8 cellular contexts compared by ENCODE assay signal in the genomic region with DNA sequence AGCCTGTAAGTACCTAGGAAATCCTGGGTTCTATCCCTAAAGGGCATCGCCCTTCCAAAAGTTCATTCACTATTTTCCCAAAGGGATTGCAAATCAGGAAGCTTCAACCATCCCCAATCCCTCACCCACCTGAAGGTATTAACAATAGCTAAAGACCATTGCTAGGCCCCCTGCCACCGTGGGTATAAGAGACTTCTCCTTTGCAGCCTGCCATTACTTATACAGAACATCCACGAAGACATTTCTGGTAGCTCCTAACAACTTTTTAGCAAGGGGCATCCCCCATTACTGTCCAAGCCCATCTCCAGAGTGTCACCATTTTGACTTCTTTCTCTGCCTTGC. TPM values are rescaled to one million over a fixed set of nuclear protein-coding genes. Genes with fewer than 3 reads are reported as not detected.
A peak's percentile ranks its signal among the peaks of the same experiment; 100 is the strongest.
DNase-seq lines count a peak whose midpoint lies in the region; ATAC-seq and TF ChIP-seq lines count a peak whose summit lies in the region.

No MANE protein-coding gene starts in this region.

- H3K36me3 ChIP-seq in iPS-18a (ENCODE audit: control insufficient read depth, low read depth, low read length) (no peaks in the 10 kb centered on the region), subcutaneous abdominal adipose tissue (ENCODE audit: control insufficient read depth in 5 of 5, insufficient read depth in 5 of 5, low read length in 5 of 5) (peaks cover 0 to 4% (median 0%) of the 10 kb centered on the region in 5 donors)

- H3K9me3 ChIP-seq in iPS-18a (ENCODE audit: control insufficient read depth, low read depth, low read length): no peaks in the 10 kb centered on the region
- no peaks in the 10 kb centered on the region for H3K9me3 ChIP-seq in subcutaneous abdominal adipose tissue (ENCODE audit: control insufficient read depth in 5 of 5, low read length in 5 of 5)

- H3K27me3 ChIP-seq in iPS-18a (ENCODE audit: control insufficient read depth, insufficient read depth, low read length) (peaks cover 48% of the 10 kb centered on the region), subcutaneous abdominal adipose tissue (ENCODE audit: control insufficient read depth in 5 of 5, insufficient read depth in 4 of 5, low read length in 5 of 5) (peaks cover 0 to 8% (median 0%) of the 10 kb centered on the region in 5 donors)

- no peak overlapping the region for H3K9ac ChIP-seq in iPS-18a (ENCODE audit: low read length)
- no peak overlapping the region for H3K9ac ChIP-seq in subcutaneous abdominal adipose tissue (ENCODE audit: low read length in 5 of 5)

- peak overlapping the region; percentile 90 for H3K4me3 ChIP-seq in iPS-18a (ENCODE audit: low read length)
- peak overlapping the region in 4 of 5 donors; percentile 40 to 91 (median 84) for H3K4me3 ChIP-seq in subcutaneous abdominal adipose tissue (ENCODE audit: low read depth in 1 of 5, low read length in 5 of 5)

- peak overlapping the region; percentile 53 for H3K27ac Mint-ChIP-seq in activated T-cell treated with anti-CD3 and anti-CD28 coated beads, Interleukin-2, amount 50 U/mL, for 24 hours
- H3K27ac Mint-ChIP-seq in WTC11: no peak overlapping the region

- H3K27me3 Mint-ChIP-seq in activated T-cell treated with anti-CD3 and anti-CD28 coated beads, Interleukin-2, amount 50 U/mL, for 24 hours: peaks cover 26% of the 10 kb centered on the region
- peaks cover 50% of the 10 kb centered on the region for H3K27me3 Mint-ChIP-seq in WTC11 (ENCODE audit: low read depth)

- ATAC-seq in WTC11: no peak

- peaks cover 18% of the 10 kb centered on the region for H3K36me3 Mint-ChIP-seq in activated T-cell treated with anti-CD3 and anti-CD28 coated beads, Interleukin-2, amount 50 U/mL, for 24 hours (ENCODE audit: low read depth)
- H3K36me3 Mint-ChIP-seq in WTC11: no peaks in the 10 kb centered on the region

- H3K4me1 Mint-ChIP-seq in activated T-cell treated with anti-CD3 and anti-CD28 coated beads, Interleukin-2, amount 50 U/mL, for 24 hours (ENCODE audit: low read depth): peaks cover 22% of the 10 kb centered on the region
- H3K4me1 Mint-ChIP-seq in WTC11: peaks cover 10% of the 10 kb centered on the region

- TF ChIP-seq CTCF in WTC11 (IDR thresholded peaks at IDR 0.05): no peak

- H3K4me1 ChIP-seq in iPS-18a (ENCODE audit: control insufficient read depth, low read depth, low read length) (no peaks in the 10 kb centered on the region), subcutaneous abdominal adipose tissue (ENCODE audit: control insufficient read depth in 5 of 5, insufficient read depth in 5 of 5, low read length in 5 of 5) (peaks cover 0 to 18% (median 15%) of the 10 kb centered on the region in 5 donors)

- POLR2A ChIA-PET in WTC11 (lab: Charles Lee): no interaction called here

- H3K4me3 Mint-ChIP-seq in activated T-cell treated with anti-CD3 and anti-CD28 coated beads, Interleukin-2, amount 50 U/mL, for 24 hours: peak overlapping the region; percentile 90
- H3K4me3 Mint-ChIP-seq in WTC11: peak overlapping the region; percentile 79

- DNase-seq in activated T-cell treated with anti-CD3 and anti-CD28 coated beads, Interleukin-2, amount 50 U/mL, for 24 hours: no peak
- DNase-seq in activated T-cell treated with anti-CD3 and anti-CD28 coated beads for 4 hours (no peak), WTC11 (ENCODE audit: low spot score) (no peak), NCI-H2081 treated with DMSO at 0.1 percent for 48 hours (lab: John Stamatoyannopoulos, UW) (no peak), dermis blood vessel endothelial cell (no peak), NCI-H2081 (lab: John Stamatoyannopoulos, UW) (no peak)

- CTCF ChIA-PET in WTC11 (lab: Charles Lee): interaction anchor here (0.7 to 2.8 kb wide), 15 partner anchors 12 to 443 kb away, joined by 3 to 28 read pairs (median 4); a partner anchor contains a TSS

- no peaks in the 10 kb centered on the region for H3K9me3 Mint-ChIP-seq in activated T-cell treated with anti-CD3 and anti-CD28 coated beads, Interleukin-2, amount 50 U/mL, for 24 hours
- no peaks in the 10 kb centered on the region for H3K9me3 Mint-ChIP-seq in WTC11

- H3K27ac ChIP-seq in iPS-18a (ENCODE audit: low read length) (no peak overlapping the region), subcutaneous abdominal adipose tissue (ENCODE audit: low read depth, low read length) (no peak overlapping the region)

TF ChIP-seq in WTC11, 78 proteins besides CTCF, POLR2A, EP300 and RAD21 (continues in another document):
- TF ChIP-seq, protein P1, sequence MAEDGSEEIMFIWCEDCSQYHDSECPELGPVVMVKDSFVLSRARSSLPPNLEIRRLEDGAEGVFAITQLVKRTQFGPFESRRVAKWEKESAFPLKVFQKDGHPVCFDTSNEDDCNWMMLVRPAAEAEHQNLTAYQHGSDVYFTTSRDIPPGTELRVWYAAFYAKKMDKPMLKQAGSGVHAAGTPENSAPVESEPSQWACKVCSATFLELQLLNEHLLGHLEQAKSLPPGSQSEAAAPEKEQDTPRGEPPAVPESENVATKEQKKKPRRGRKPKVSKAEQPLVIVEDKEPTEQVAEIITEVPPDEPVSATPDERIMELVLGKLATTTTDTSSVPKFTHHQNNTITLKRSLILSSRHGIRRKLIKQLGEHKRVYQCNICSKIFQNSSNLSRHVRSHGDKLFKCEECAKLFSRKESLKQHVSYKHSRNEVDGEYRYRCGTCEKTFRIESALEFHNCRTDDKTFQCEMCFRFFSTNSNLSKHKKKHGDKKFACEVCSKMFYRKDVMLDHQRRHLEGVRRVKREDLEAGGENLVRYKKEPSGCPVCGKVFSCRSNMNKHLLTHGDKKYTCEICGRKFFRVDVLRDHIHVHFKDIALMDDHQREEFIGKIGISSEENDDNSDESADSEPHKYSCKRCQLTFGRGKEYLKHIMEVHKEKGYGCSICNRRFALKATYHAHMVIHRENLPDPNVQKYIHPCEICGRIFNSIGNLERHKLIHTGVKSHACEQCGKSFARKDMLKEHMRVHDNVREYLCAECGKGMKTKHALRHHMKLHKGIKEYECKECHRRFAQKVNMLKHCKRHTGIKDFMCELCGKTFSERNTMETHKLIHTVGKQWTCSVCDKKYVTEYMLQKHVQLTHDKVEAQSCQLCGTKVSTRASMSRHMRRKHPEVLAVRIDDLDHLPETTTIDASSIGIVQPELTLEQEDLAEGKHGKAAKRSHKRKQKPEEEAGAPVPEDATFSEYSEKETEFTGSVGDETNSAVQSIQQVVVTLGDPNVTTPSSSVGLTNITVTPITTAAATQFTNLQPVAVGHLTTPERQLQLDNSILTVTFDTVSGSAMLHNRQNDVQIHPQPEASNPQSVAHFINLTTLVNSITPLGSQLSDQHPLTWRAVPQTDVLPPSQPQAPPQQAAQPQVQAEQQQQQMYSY (CRISPR knock-in tag; IDR thresholded peaks at IDR 0.05): no peak
- TF ChIP-seq, protein P2, sequence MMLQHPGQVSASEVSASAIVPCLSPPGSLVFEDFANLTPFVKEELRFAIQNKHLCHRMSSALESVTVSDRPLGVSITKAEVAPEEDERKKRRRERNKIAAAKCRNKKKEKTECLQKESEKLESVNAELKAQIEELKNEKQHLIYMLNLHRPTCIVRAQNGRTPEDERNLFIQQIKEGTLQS (CRISPR knock-in tag; conservative IDR thresholded peaks at IDR 0.05): no peak
- no peak for TF ChIP-seq ZNF671 (CRISPR knock-in tag; IDR thresholded peaks at IDR 0.05)
- TF ChIP-seq, protein P3, sequence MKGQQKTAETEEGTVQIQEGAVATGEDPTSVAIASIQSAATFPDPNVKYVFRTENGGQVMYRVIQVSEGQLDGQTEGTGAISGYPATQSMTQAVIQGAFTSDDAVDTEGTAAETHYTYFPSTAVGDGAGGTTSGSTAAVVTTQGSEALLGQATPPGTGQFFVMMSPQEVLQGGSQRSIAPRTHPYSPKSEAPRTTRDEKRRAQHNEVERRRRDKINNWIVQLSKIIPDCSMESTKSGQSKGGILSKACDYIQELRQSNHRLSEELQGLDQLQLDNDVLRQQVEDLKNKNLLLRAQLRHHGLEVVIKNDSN (CRISPR knock-in tag; IDR thresholded peaks at IDR 0.05): no peak
- TF ChIP-seq, protein P4, sequence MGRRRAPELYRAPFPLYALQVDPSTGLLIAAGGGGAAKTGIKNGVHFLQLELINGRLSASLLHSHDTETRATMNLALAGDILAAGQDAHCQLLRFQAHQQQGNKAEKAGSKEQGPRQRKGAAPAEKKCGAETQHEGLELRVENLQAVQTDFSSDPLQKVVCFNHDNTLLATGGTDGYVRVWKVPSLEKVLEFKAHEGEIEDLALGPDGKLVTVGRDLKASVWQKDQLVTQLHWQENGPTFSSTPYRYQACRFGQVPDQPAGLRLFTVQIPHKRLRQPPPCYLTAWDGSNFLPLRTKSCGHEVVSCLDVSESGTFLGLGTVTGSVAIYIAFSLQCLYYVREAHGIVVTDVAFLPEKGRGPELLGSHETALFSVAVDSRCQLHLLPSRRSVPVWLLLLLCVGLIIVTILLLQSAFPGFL (CRISPR knock-in tag; IDR thresholded peaks at IDR 0.05; ENCODE audit: borderline replicate concordance): no peak
- TF ChIP-seq FOXK1 (CRISPR knock-in tag; IDR thresholded peaks at IDR 0.05): no peak
- no peak for TF ChIP-seq GTF2I (CRISPR knock-in tag; conservative IDR thresholded peaks at IDR 0.05)
- TF ChIP-seq ESRRA (CRISPR knock-in tag; IDR thresholded peaks at IDR 0.05; ENCODE audit: borderline replicate concordance): no peak
- TF ChIP-seq, protein P5, sequence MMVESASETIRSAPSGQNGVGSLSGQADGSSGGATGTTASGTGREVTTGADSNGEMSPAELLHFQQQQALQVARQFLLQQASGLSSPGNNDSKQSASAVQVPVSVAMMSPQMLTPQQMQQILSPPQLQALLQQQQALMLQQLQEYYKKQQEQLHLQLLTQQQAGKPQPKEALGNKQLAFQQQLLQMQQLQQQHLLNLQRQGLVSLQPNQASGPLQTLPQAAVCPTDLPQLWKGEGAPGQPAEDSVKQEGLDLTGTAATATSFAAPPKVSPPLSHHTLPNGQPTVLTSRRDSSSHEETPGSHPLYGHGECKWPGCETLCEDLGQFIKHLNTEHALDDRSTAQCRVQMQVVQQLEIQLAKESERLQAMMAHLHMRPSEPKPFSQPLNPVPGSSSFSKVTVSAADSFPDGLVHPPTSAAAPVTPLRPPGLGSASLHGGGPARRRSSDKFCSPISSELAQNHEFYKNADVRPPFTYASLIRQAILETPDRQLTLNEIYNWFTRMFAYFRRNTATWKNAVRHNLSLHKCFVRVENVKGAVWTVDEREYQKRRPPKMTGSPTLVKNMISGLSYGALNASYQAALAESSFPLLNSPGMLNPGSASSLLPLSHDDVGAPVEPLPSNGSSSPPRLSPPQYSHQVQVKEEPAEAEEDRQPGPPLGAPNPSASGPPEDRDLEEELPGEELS (CRISPR knock-in tag; IDR thresholded peaks at IDR 0.05): no peak
- TF ChIP-seq GABPB1 (CRISPR knock-in tag; IDR thresholded peaks at IDR 0.05): no peak
- no peak for TF ChIP-seq RELA (CRISPR knock-in tag; IDR thresholded peaks at IDR 0.05; ENCODE audit: borderline replicate concordance)

RNA-seq across cellular contexts. Expression of a gene that starts 0.4 kb away (rescaled TPM):
- 19.2 to 27.5 TPM (median 26.3 TPM) in 3 replicates for total RNA-seq in WTC11 (2021)
- 14.3 and 18.2 TPM in 2 replicates for total RNA-seq in dermis blood vessel endothelial cell
